ENCODE assay signal across 1 cellular context in genomic region chr12:92928962-92929915, GRCh38.
TF ChIP-seq lines count a peak whose summit lies in the region.

EEA1 (minus strand) TSS chr12:92929295; CDS start chr12:92929066, 229 bp downstream.

TF ChIP-seq in HepG2, 621 proteins besides CTCF, POLR2A, EP300 and RAD21 (continued from another document and continues in another):
- TF ChIP-seq HMGXB4 (CRISPR knock-in tag; IDR thresholded peaks at IDR 0.05; ENCODE audit: borderline replicate concordance in 1 of 2, low read depth in 1 of 2) (peak; percentile 59 to 72; a peak in 3 of 4 replicates), FOXC1 (CRISPR knock-in tag; IDR thresholded peaks at IDR 0.05; ENCODE audit: borderline replicate concordance) (peak; percentile 96), ZNF773 (CRISPR knock-in tag; IDR thresholded peaks at IDR 0.05; ENCODE audit: borderline replicate concordance) (peak; percentile 93), HOXA7 (CRISPR knock-in tag; IDR thresholded peaks at IDR 0.05) (no peak), DPF2 (CRISPR knock-in tag; IDR thresholded peaks at IDR 0.05; ENCODE audit: borderline replicate concordance, low read depth) (no peak), SIN3B (IDR thresholded peaks at IDR 0.05; ENCODE audit: low read length) (no peak), HOXA5 (CRISPR knock-in tag; IDR thresholded peaks at IDR 0.05) (peak; percentile 91), ZSCAN5A (CRISPR knock-in tag; IDR thresholded peaks at IDR 0.05; ENCODE audit: borderline replicate concordance) (no peak; the same call in 1 of the 2 replicates), GPBP1L1 (CRISPR knock-in tag; IDR thresholded peaks at IDR 0.05) (no peak), ZNF260 (CRISPR knock-in tag; IDR thresholded peaks at IDR 0.05; ENCODE audit: borderline replicate concordance, low read depth) (no peak), SOX13 (IDR thresholded peaks at IDR 0.05) (no peak), SOX13 (CRISPR knock-in tag; conservative IDR thresholded peaks at IDR 0.05 in 1 of 2, IDR thresholded peaks at IDR 0.05 in 1 of 2) (0 out of 4 replicates have a peak, but pooled peaks of 1 of the 2 experiments have one; percentile 36), NCOA5 (CRISPR knock-in tag; IDR thresholded peaks at IDR 0.05) (no peak), ZNF44 (CRISPR knock-in tag; IDR thresholded peaks at IDR 0.05) (peak; percentile 32; the same call in 1 of the 2 replicates), ZNF234 (CRISPR knock-in tag; conservative IDR thresholded peaks at IDR 0.05) (peak; percentile 79; the same call in 1 of the 2 replicates), ZNF616 (CRISPR knock-in tag; IDR thresholded peaks at IDR 0.05; ENCODE audit: low read depth) (peak; percentile 43; the same call in 1 of the 2 replicates), ZNF230 (CRISPR knock-in tag; IDR thresholded peaks at IDR 0.05) (peak; percentile 94), KDM3A (CRISPR knock-in tag; IDR thresholded peaks at IDR 0.05; ENCODE audit: low read depth) (peak; percentile 84; the same call in 1 of the 2 replicates), PPARG (CRISPR knock-in tag; conservative IDR thresholded peaks at IDR 0.05) (0 out of 2 replicates have a peak, but pooled peaks have one; percentile 29), ZBTB4 (CRISPR knock-in tag; IDR thresholded peaks at IDR 0.05; ENCODE audit: borderline replicate concordance) (peak; percentile 71; the same call in 1 of the 2 replicates), ZNF713 (CRISPR knock-in tag; IDR thresholded peaks at IDR 0.05) (0 out of 2 replicates have a peak, but pooled peaks have one; percentile 82), DNMT1 (CRISPR knock-in tag; IDR thresholded peaks at IDR 0.05) (0 out of 2 replicates have a peak, but pooled peaks have one; percentile 60), PAX8 (CRISPR knock-in tag; IDR thresholded peaks at IDR 0.05; ENCODE audit: borderline replicate concordance) (0 out of 2 replicates have a peak, but pooled peaks have one; percentile 29), ZNF562 (CRISPR knock-in tag; IDR thresholded peaks at IDR 0.05; ENCODE audit: borderline replicate concordance) (no peak), HNF4A (CRISPR knock-in tag; IDR thresholded peaks at IDR 0.05) (no peak), FOXA1 (IDR thresholded peaks at IDR 0.05) (no peak), FOXA1 (CRISPR knock-in tag; IDR thresholded peaks at IDR 0.05) (no peak; the same call in 1 of the 2 replicates), CCAR2 (optimal IDR thresholded peaks at IDR 0.05; ENCODE audit: low read depth, low read length) (no peak), SMYD3 (CRISPR knock-in tag; IDR thresholded peaks at IDR 0.05) (no peak), FOXK2 (IDR thresholded peaks at IDR 0.05) (no peak), ZBTB33 (CRISPR knock-in tag; IDR thresholded peaks at IDR 0.05) (no peak; the same call in 1 of the 2 replicates), MYNN (CRISPR knock-in tag; IDR thresholded peaks at IDR 0.05; ENCODE audit: low read depth) (no peak), ZNF343 (CRISPR knock-in tag; IDR thresholded peaks at IDR 0.05) (peak; percentile 93; the same call in 1 of the 2 replicates), HNRNPLL (IDR thresholded peaks at IDR 0.05; ENCODE audit: low read depth, low read length, poor library complexity, severe bottlenecking) (peak; percentile 91), ZMAT3 (CRISPR knock-in tag; conservative IDR thresholded peaks at IDR 0.05) (peak; percentile 94)
- TF ChIP-seq, protein P1, sequence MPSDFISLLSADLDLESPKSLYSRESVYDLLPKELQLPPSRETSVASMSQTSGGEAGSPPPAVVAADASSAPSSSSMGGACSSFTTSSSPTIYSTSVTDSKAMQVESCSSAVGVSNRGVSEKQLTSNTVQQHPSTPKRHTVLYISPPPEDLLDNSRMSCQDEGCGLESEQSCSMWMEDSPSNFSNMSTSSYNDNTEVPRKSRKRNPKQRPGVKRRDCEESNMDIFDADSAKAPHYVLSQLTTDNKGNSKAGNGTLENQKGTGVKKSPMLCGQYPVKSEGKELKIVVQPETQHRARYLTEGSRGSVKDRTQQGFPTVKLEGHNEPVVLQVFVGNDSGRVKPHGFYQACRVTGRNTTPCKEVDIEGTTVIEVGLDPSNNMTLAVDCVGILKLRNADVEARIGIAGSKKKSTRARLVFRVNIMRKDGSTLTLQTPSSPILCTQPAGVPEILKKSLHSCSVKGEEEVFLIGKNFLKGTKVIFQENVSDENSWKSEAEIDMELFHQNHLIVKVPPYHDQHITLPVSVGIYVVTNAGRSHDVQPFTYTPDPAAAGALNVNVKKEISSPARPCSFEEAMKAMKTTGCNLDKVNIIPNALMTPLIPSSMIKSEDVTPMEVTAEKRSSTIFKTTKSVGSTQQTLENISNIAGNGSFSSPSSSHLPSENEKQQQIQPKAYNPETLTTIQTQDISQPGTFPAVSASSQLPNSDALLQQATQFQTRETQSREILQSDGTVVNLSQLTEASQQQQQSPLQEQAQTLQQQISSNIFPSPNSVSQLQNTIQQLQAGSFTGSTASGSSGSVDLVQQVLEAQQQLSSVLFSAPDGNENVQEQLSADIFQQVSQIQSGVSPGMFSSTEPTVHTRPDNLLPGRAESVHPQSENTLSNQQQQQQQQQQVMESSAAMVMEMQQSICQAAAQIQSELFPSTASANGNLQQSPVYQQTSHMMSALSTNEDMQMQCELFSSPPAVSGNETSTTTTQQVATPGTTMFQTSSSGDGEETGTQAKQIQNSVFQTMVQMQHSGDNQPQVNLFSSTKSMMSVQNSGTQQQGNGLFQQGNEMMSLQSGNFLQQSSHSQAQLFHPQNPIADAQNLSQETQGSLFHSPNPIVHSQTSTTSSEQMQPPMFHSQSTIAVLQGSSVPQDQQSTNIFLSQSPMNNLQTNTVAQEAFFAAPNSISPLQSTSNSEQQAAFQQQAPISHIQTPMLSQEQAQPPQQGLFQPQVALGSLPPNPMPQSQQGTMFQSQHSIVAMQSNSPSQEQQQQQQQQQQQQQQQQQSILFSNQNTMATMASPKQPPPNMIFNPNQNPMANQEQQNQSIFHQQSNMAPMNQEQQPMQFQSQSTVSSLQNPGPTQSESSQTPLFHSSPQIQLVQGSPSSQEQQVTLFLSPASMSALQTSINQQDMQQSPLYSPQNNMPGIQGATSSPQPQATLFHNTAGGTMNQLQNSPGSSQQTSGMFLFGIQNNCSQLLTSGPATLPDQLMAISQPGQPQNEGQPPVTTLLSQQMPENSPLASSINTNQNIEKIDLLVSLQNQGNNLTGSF (CRISPR knock-in tag; IDR thresholded peaks at IDR 0.05): no peak
- TF ChIP-seq, protein P2, sequence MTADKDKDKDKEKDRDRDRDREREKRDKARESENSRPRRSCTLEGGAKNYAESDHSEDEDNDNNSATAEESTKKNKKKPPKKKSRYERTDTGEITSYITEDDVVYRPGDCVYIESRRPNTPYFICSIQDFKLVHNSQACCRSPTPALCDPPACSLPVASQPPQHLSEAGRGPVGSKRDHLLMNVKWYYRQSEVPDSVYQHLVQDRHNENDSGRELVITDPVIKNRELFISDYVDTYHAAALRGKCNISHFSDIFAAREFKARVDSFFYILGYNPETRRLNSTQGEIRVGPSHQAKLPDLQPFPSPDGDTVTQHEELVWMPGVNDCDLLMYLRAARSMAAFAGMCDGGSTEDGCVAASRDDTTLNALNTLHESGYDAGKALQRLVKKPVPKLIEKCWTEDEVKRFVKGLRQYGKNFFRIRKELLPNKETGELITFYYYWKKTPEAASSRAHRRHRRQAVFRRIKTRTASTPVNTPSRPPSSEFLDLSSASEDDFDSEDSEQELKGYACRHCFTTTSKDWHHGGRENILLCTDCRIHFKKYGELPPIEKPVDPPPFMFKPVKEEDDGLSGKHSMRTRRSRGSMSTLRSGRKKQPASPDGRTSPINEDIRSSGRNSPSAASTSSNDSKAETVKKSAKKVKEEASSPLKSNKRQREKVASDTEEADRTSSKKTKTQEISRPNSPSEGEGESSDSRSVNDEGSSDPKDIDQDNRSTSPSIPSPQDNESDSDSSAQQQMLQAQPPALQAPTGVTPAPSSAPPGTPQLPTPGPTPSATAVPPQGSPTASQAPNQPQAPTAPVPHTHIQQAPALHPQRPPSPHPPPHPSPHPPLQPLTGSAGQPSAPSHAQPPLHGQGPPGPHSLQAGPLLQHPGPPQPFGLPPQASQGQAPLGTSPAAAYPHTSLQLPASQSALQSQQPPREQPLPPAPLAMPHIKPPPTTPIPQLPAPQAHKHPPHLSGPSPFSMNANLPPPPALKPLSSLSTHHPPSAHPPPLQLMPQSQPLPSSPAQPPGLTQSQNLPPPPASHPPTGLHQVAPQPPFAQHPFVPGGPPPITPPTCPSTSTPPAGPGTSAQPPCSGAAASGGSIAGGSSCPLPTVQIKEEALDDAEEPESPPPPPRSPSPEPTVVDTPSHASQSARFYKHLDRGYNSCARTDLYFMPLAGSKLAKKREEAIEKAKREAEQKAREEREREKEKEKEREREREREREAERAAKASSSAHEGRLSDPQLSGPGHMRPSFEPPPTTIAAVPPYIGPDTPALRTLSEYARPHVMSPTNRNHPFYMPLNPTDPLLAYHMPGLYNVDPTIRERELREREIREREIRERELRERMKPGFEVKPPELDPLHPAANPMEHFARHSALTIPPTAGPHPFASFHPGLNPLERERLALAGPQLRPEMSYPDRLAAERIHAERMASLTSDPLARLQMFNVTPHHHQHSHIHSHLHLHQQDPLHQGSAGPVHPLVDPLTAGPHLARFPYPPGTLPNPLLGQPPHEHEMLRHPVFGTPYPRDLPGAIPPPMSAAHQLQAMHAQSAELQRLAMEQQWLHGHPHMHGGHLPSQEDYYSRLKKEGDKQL (CRISPR knock-in tag; IDR thresholded peaks at IDR 0.05; ENCODE audit: low read depth): 0 out of 2 replicates have a peak, but pooled peaks have one; percentile 23
- TF ChIP-seq, protein P3, sequence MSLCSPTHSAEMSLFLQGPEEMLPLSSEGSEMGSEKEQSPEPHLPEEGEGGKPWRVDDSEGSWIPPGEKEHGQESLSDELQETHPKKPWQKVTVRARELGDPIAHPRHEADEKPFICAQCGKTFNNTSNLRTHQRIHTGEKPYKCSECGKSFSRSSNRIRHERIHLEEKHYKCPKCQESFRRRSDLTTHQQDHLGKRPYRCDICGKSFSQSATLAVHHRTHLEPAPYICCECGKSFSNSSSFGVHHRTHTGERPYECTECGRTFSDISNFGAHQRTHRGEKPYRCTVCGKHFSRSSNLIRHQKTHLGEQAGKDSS (CRISPR knock-in tag; IDR thresholded peaks at IDR 0.05; ENCODE audit: borderline replicate concordance, low read depth): peak; percentile 92
